ENCODE assay signal across 8 cellular contexts in genomic region chr14:104870368-104871144, GRCh38. TPM values are rescaled to one million over a fixed set of nuclear protein-coding genes. Genes with fewer than 3 reads are reported as not detected.
A peak's percentile ranks its signal among the peaks of the same experiment; 100 is the strongest.
DNase-seq lines count a peak whose midpoint lies in the region; ATAC-seq, FAIRE-seq and TF ChIP-seq lines count a peak whose summit lies in the region.

No MANE protein-coding gene starts in this region.

- TF ChIP-seq CTCF in AG04450 (IDR thresholded peaks at IDR 0.05; ENCODE audit: low read depth, low read length) (peak; percentile 25; the same call in 1 of the 2 replicates), NB4 (IDR thresholded peaks at IDR 0.05; ENCODE audit: low read depth, low read length) (peak; percentile 35)

- H3K27ac Mint-ChIP-seq in memory B cell, result no peak overlapping the region

- ATAC-seq in memory B cell (ENCODE audit: low read depth) (peak; percentile 52), GM21367 (IDR thresholded peaks at IDR 0.05; ENCODE audit: unreplicated experiment) (no peak), HG03095 (IDR thresholded peaks at IDR 0.05; ENCODE audit: unreplicated experiment) (no peak)

- FAIRE-seq in HTR-8/SVneo (lab: Jason Lieb, UNC), result no peak

- H3K9me3 ChIP-seq in AG04450 (ENCODE audit: control insufficient read depth, insufficient read depth, low read length), result peaks cover under 1% of the 10 kb centered on the region; the same call in 1 of the 2 replicates

- H3K4me3 Mint-ChIP-seq in memory B cell, result no peak overlapping the region

- CTCF ChIA-PET in AG04450 (lab: Charles Lee), result interaction anchor here (0.7 kb wide), 2 partner anchors 101 to 102 kb away, joined by 3 to 4 read pairs; no protein-coding TSS in a partner anchor

- peaks cover 33% of the 10 kb centered on the region for H3K27me3 Mint-ChIP-seq in memory B cell

- no peaks in the 10 kb centered on the region for H3K36me3 Mint-ChIP-seq in memory B cell

- H3K27ac ChIP-seq in AG04450 (ENCODE audit: low read depth, low read length), result no peak overlapping the region

- H3K27me3 ChIP-seq in AG04450 (ENCODE audit: control insufficient read depth, insufficient read depth, low read length), result no peaks in the 10 kb centered on the region

- no peaks in the 10 kb centered on the region for H3K9me3 Mint-ChIP-seq in memory B cell

- POLR2A ChIA-PET in AG04450 (lab: Yijun Ruan, JAX), result no interaction called here

- peaks cover 13% of the 10 kb centered on the region for H3K4me1 Mint-ChIP-seq in memory B cell

- no peak for DNase-seq in AG04450 (ENCODE audit: low read depth, low spot score)
- no peak for DNase-seq in NB4 (ENCODE audit: low read depth)
- DNase-seq in activated effector memory CD4-positive, alpha-beta T cell treated with Interleukin-2 at 50 U/mL for 16 hours, result peak; percentile 14
- DNase-seq in memory B cell (ENCODE audit: low spot score in 2 of 2), result no peak
- DNase-seq in anterior cingulate cortex (lab: John Stamatoyannopoulos, UW), result no peak
- no peak for DNase-seq in HTR-8/SVneo (ENCODE audit: insufficient read length, low spot score)

- no peak for TF ChIP-seq POLR2A in NB4 (IDR thresholded peaks at IDR 0.05; ENCODE audit: extremely low read depth, insufficient read length)

- H3K4me3 ChIP-seq in AG04450 (ENCODE audit: low read depth, low read length) (no peak overlapping the region), NB4 (ENCODE audit: low read depth, low read length) (no peak overlapping the region)

RNA-seq across cellular contexts. Expression of gene CEP170B, which starts 5.5 kb away (rescaled TPM):
- polyA plus RNA-seq in AG04450 (2011; rRNA removed), result 4.2 and 4.3 TPM in 2 replicates
- 5.1 and 6.0 TPM in 2 replicates for polyA minus RNA-seq in AG04450 (2011; rRNA and poly(A)+ RNA removed)

RNA-seq across cellular contexts. Expression of gene PLD4, which starts 54.1 kb away (rescaled TPM):
- 0.01 TPM in 2 replicates for polyA plus RNA-seq in AG04450 (2011; rRNA removed)
- polyA minus RNA-seq in AG04450 (2011; rRNA and poly(A)+ RNA removed), result 0.17 TPM in 1 of 2 replicates, not detected in the other
